ENCODE assay signal across 8 cellular contexts in the genomic region with DNA sequence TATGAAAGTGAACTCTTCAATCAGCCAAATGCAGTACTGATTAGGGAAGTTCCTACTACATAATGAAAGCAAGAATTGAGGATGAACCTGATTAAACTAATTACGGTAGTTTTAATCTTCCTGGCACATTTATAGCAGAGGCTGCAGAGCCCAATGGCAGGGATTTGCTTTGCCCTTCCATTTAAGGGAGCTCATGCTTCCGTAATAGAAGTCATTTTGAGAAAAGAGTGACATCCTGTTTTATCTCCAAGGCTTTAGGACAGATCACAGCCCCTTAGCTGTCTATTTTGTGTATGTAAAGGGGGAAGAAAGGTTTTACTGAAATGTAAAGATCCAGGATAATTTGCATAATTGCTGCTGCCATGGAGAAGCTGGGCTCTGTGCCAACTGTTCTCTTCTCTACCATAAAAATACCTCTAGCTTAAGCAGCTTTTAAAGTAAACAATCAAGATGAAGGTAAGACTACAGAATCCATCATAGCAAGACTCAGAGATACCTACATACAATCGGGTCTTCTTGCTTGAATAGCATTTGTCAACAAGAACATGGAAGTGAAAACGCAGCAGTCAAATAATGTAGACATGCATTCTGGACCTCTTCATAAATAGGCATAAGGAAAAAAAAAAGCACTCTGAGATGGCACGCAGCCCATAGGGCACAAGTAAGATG.
DNase-seq lines count a peak whose midpoint lies in the region; ATAC-seq and TF ChIP-seq lines count a peak whose summit lies in the region.

No MANE protein-coding gene starts in this region.

- peak overlapping the region; percentile 69 for H3K4me2 ChIP-seq in OCI-LY1 (ENCODE audit: low read length)

- H4K20me1 ChIP-seq in OCI-LY1 (ENCODE audit: insufficient read depth, low read length), result no peaks in the 10 kb centered on the region

- peaks cover 65% of the 10 kb centered on the region for H3K4me1 ChIP-seq in OCI-LY1 (ENCODE audit: insufficient read depth, low read length, severe bottlenecking)
- peaks cover 11% of the 10 kb centered on the region for H3K4me1 ChIP-seq in cardiac muscle cell (ENCODE audit: low read depth)

- H3K27ac ChIP-seq in OCI-LY1 (ENCODE audit: low read depth, low read length, poor library complexity, severe bottlenecking) (peak overlapping the region; percentile 94), cardiac muscle cell (peak overlapping the region; percentile 73), coronary artery (no peak overlapping the region)

- peaks cover 24 to 28% (median 26%) of the 10 kb centered on the region in 3 donors for H3K4me1 Mint-ChIP-seq in IgD-negative memory B cell

- H3K9ac ChIP-seq in OCI-LY1 (ENCODE audit: low read length), result peak overlapping the region; percentile 47; the same call in 1 of the 2 replicates

- H3K36me3 Mint-ChIP-seq in IgD-negative memory B cell, result no peaks in the 10 kb centered on the region

- H3F3A ChIP-seq in OCI-LY1 (ENCODE audit: insufficient read depth, low read length), result no peaks in the 10 kb centered on the region

- no peaks in the 10 kb centered on the region for H3K27me3 ChIP-seq in OCI-LY1 (ENCODE audit: insufficient read depth, low read length)
- no peaks in the 10 kb centered on the region for H3K27me3 ChIP-seq in cardiac muscle cell

- ATAC-seq in GM19452 (IDR thresholded peaks at IDR 0.05; ENCODE audit: unreplicated experiment) (no peak), HG03457 (IDR thresholded peaks at IDR 0.05; ENCODE audit: unreplicated experiment) (no peak)

- no peaks in the 10 kb centered on the region for H3K9me2 ChIP-seq in OCI-LY1 (ENCODE audit: low read depth, low read length)

- no peaks in the 10 kb centered on the region for H3K27me3 Mint-ChIP-seq in IgD-negative memory B cell

- no peaks in the 10 kb centered on the region for H3K9me3 ChIP-seq in OCI-LY1 (ENCODE audit: low read length)
- no peaks in the 10 kb centered on the region for H3K9me3 ChIP-seq in cardiac muscle cell (ENCODE audit: low read depth)

- H3K4me3 Mint-ChIP-seq in IgD-negative memory B cell, result peak overlapping the region; percentile 44 to 85 (median 58)

- H3K4me3 ChIP-seq in OCI-LY1 (ENCODE audit: low read depth, low read length, poor library complexity, severe bottlenecking) (peak overlapping the region; percentile 45), cardiac muscle cell (no peak overlapping the region), coronary artery (no peak overlapping the region)

- H3K9me3 Mint-ChIP-seq in IgD-negative memory B cell, result no peaks in the 10 kb centered on the region

- H3K79me2 ChIP-seq in OCI-LY1 (ENCODE audit: insufficient read depth, low read length), result peaks cover 61% of the 10 kb centered on the region

- H3K36me3 ChIP-seq in OCI-LY1 (ENCODE audit: insufficient read depth, low read length), result peaks cover 6% of the 10 kb centered on the region; the same call in 1 of the 2 replicates
- no peaks in the 10 kb centered on the region for H3K36me3 ChIP-seq in cardiac muscle cell

- peak; percentile 76 for DNase-seq in G401 (ENCODE audit: low spot score)
- peak; percentile 30 to 33 for DNase-seq in cardiac muscle cell (ENCODE audit: low read depth in 1 of 2, low spot score in 1 of 2)
- no peak for DNase-seq in coronary artery (ENCODE audit: low spot score)
- DNase-seq in activated CD4-positive, alpha-beta T cell treated with anti-CD3 and anti-CD28 coated beads for 1 hour, result no peak

- in situ Hi-C loops in G401 (cut with HindIII; ENCODE audit: low sequenced_read_pairs), result no loop called here

- no peak overlapping the region for H2AFZ ChIP-seq in OCI-LY1 (ENCODE audit: low read length)

- H3K27ac Mint-ChIP-seq in IgD-negative memory B cell, result peak overlapping the region; percentile 75 to 95 (median 76)

- TF ChIP-seq CTCF in OCI-LY1 (IDR thresholded peaks at IDR 0.05; ENCODE audit: low read length) (no peak), cardiac muscle cell (IDR thresholded peaks at IDR 0.05; ENCODE audit: low read depth, low read length) (no peak), coronary artery (IDR thresholded peaks at IDR 0.05) (no peak)

Comparison
In these comparisons a context has a peak if more than half of its experiments do, and no peak if none do; other contexts are left out.
1. DNase-seq: peak in G401 (single experiment) and cardiac muscle cell (2 of 2); none in coronary artery (single experiment) and activated CD4-positive, alpha-beta T cell treated with anti-CD3 and anti-CD28 coated beads for 1 hour (single experiment).
2. H3K27ac ChIP-seq: peak in OCI-LY1 (single experiment) and cardiac muscle cell (single experiment); none in coronary artery (0 of 2).